1 cellular context compared by ENCODE assay signal in the genomic region with DNA sequence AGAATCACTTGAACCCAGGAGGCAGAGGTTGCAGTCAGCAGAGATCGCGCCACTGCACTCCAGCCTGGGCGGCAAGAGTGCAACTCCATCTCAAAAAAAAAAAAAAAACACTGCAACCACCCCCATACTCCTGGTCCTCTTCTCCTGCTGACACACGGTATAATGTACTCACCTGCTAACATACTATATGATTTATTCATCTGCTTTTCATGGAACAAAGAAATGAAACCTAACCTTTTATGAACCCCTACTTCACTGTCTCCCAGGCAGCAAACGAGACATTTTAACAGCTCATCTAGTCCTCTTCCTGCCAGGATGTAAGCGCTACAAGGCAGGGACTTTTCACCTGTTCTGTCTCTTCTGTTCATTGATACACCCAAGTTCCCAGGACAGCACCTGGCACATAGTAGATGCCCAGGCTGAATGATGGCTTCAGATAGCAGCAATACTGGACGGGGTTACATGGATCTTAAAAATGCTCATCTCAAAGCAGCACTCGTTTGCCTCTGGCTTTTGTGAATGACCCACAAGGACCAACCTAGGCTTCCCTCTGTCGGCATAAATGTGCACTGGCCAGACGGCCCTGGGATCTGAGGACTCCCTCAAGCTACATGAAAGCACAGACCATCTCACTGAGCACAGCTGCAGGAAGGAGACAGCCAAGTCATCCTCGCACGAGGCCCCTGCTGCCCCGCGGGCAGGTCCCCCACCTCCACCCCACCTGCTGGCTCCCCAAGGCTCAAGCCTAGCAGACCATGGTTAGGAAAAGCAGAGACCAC.
TF ChIP-seq lines count a peak whose summit lies in the region.

No MANE protein-coding gene starts in this region.

TF ChIP-seq in GM23338, 12 proteins besides CTCF, POLR2A, EP300 and RAD21:
- TF ChIP-seq ZNF114 (CRISPR knock-in tag; IDR thresholded peaks at IDR 0.05) = no peak
TF ChIP-seq in GM23338: peak in this region for 0.
